22 cellular contexts compared by ENCODE assay signal in the genomic region with DNA sequence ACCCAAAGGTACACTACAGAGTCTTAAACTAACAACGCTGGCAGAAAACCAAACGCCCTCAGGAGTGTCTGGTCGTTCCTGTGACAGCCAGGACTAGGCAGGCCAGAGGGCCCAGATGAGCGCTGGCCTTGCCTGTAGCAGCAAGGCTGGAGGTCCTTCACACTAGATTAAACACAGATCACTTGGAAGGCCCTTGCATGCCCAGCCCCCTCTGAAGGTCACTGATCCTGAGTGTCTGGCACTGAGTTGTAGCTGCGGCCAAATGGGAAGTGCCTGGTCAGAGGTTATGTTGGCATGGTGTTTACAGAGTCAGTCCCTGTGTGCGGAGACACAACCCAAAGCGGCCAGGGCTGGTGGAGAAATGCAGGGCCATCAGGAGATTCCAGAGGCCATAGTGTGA.
"Had no signal": no experiment of that assay in that cellular context is flagged by ENCODE, and none has a peak within 500 bp of the region (broad histone marks: within the 10 kb centered on the region; RNA-seq: fewer than 3 reads in every experiment).

No MANE protein-coding gene starts in this region.

- H3K9me3 ChIP-seq: prostate gland, thoracic aorta had no signal

- H3K36me3 ChIP-seq: cardiac muscle cell, neural progenitor cell, prostate gland, thoracic aorta had no signal

- H3K4me2 ChIP-seq: neural progenitor cell, smooth muscle cell had no signal

- H2AFZ ChIP-seq: neural progenitor cell had no signal

- H3K27ac ChIP-seq: cardiac muscle cell, epithelial cell of prostate, foreskin keratinocyte, neural progenitor cell, prostate gland, thoracic aorta had no signal

- H3K9ac ChIP-seq: neural progenitor cell had no signal

- FAIRE-seq: islet of Langerhans had no signal

- DNase-seq: activated B cell treated with CpG ODN at 0.5 μM for 24 hours; activated CD4-positive, alpha-beta memory T cell treated with anti-CD3 and anti-CD28 coated beads for 36 hours; activated CD4-positive, alpha-beta T cell treated with anti-CD3 and anti-CD28 coated beads for 4 hours; activated CD8-positive, alpha-beta memory T cell treated with anti-CD3 and anti-CD28 coated beads, Interleukin-2, amount 10 ng/mL, durations not matched to agents 7 days and 5 days; activated naive CD4-positive, alpha-beta T cell; activated naive CD8-positive, alpha-beta T cell treated with anti-CD3 and anti-CD28 coated beads for 36 hours; activated T-cell treated with anti-CD3 and anti-CD28 coated beads, Interleukin-2, amount 50 U/mL, for 1 hour; foreskin keratinocyte; glutamatergic neuron; hippocampal formation; left cardiac atrium; naive B cell; stimulated activated CD4-positive, alpha-beta T cell treated with anti-CD3 and anti-CD28 coated beads, Interleukin-4, amount 100 ng/mL, for 24 hours; T-cell had no signal

- H3K27me3 ChIP-seq: cardiac muscle cell, neural progenitor cell had no signal

- H3K4me1 ChIP-seq: foreskin keratinocyte, prostate gland had no signal

- H3K4me3 ChIP-seq: cardiac muscle cell, neural progenitor cell, prostate gland, smooth muscle cell, thoracic aorta had no signal

- ATAC-seq: activated T-helper 17 cell treated with anti-CD3 and anti-CD28 coated beads, Interleukin-2, amount 50 U/mL, for 72 hours had no signal
